15 cellular contexts compared by ENCODE assay signal in the genomic region with DNA sequence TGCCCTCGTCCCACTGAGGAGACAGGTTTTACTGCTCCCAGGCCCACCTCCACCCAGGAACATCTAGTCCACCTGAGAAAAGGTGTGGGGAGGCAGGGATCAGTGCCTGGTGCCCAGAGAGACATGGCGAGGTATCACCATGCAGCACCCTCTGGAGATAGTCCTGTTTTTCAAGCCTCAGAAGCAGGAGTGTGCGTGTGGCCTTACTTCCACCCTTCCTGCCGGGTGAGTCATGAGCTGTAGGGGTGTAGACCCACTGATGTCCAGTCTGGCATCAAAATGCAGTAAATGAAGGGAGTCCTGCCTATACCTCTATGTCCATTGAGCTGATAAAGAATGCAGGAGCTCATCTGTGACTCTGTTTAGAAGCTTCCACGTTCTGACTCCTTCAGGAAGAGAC. TPM values are rescaled to one million over a fixed set of nuclear protein-coding genes. Genes with fewer than 3 reads are reported as not detected.
DNase-seq lines count a peak whose midpoint lies in the region; ATAC-seq, FAIRE-seq and TF ChIP-seq lines count a peak whose summit lies in the region.
"Not testable (repeated sequence)": the region's sequence is repeated elsewhere in the genome, so short reads cannot be mapped to it uniquely, and the experiment has no call there.
"Had no signal": no experiment of that assay in that cellular context is flagged by ENCODE, and none has a peak within 500 bp of the region (broad histone marks: within the 10 kb centered on the region; RNA-seq: fewer than 3 reads in every experiment).

No MANE protein-coding gene starts in this region.

- H3K9me2 ChIP-seq in PC-3 (replicated peaks; ENCODE audit: low read length): not testable (repeated sequence)

- not testable (repeated sequence) for TF ChIP-seq RAD21 in A549 (conservative IDR thresholded peaks at IDR 0.05 in 1 of 2, IDR thresholded peaks at IDR 0.05 in 1 of 2)

- TF ChIP-seq EP300 in A549 (IDR thresholded peaks at IDR 0.05): not testable (repeated sequence)

- 92% methylated on average over 5 of the region's 5 CpGs for WGBS in A549 (ENCODE audit: missing lambda C conversion rate)

- H4K20me1 ChIP-seq in PC-3 (ENCODE audit: low read length): not testable (repeated sequence)

- not testable (repeated sequence) for TF ChIP-seq CTCF in A549 (IDR thresholded peaks at IDR 0.05); PC-3 (conservative IDR thresholded peaks at IDR 0.05; ENCODE audit: low read depth, low read length); epithelial cell of esophagus (IDR thresholded peaks at IDR 0.05; ENCODE audit: insufficient read depth, low read depth, low read length, missing control alignments); fibroblast of mammary gland (conservative IDR thresholded peaks at IDR 0.05; ENCODE audit: control insufficient read depth, insufficient read depth, low read depth, low read length)

- H3K9me3 ChIP-seq in A549; PC-3 (ENCODE audit: low read length): not testable (repeated sequence)

- H3K4me1 ChIP-seq in A549; PC-3 (ENCODE audit: insufficient read depth, low read length): not testable (repeated sequence)

- not testable (repeated sequence) for H3K27ac ChIP-seq in A549; PC-3 (ENCODE audit: low read length)

- not testable (repeated sequence) for H3K4me3 ChIP-seq in A549; PC-3 (ENCODE audit: low read length); epithelial cell of esophagus (ENCODE audit: low read length); fibroblast of mammary gland (ENCODE audit: control insufficient read depth, low read depth, low read length)

- not testable (repeated sequence) for H3K9ac ChIP-seq in PC-3 (ENCODE audit: low read length)

- POLR2A ChIA-PET in A549 (lab: Yijun Ruan, JAX); PC-3 (lab: Charles Lee; ENCODE audit: unreplicated experiment): not testable (repeated sequence)

- H3K4me2 ChIP-seq in A549; PC-3 (ENCODE audit: low read length): not testable (repeated sequence)

- CTCF ChIA-PET in A549 (lab: Yijun Ruan, JAX); PC-3 (lab: Charles Lee): not testable (repeated sequence)

- TF ChIP-seq POLR2A in A549 (IDR thresholded peaks at IDR 0.05; ENCODE audit: low read length): not testable (repeated sequence)

- FAIRE-seq in A549 (lab: Jason Lieb, UNC): not testable (repeated sequence)

- intact Hi-C loops in PC-3 (cut with micrococcal nuclease): not testable (repeated sequence)

- not testable (repeated sequence) for H3F3A ChIP-seq in PC-3 (ENCODE audit: low read length, unreplicated experiment)

- ATAC-seq in A549: peak; percentile 38 to 50; a peak in 3 of 6 replicates
- ATAC-seq in PC-3: peak; percentile 44

- not testable (repeated sequence) for H3K79me2 ChIP-seq in PC-3 (ENCODE audit: low read length)

- H3K27me3 ChIP-seq in PC-3 (ENCODE audit: low read length): not testable (repeated sequence)

- not testable (repeated sequence) for BruUV-seq in PC-3 (replicated peaks; lab: Mats Ljungman, UMichigan)

- H3K36me3 ChIP-seq in PC-3 (ENCODE audit: low read depth, low read length): not testable (repeated sequence)

- H2AFZ ChIP-seq in PC-3 (ENCODE audit: low read length): not testable (repeated sequence)

- not testable (repeated sequence) for DNase-seq in A549 (ENCODE audit: low read depth in 1 of 2, low spot score in 1 of 2)
- peak; percentile 26 for DNase-seq in ELR (ENCODE audit: low read depth)
- peak; percentile 44 for DNase-seq in M059J (ENCODE audit: low read depth)
- DNase-seq in PC-3: peak; percentile 7
- DNase-seq in amniotic epithelial cell (ENCODE audit: low read depth): peak; percentile 12
- peak; percentile 33 for DNase-seq in epithelial cell of esophagus (ENCODE audit: low read depth)
- DNase-seq in fibroblast of mammary gland (ENCODE audit: low read depth): peak; percentile 27
- peak; percentile 13 for DNase-seq in kidney tubule cell (ENCODE audit: low spot score)

RNA-seq across cellular contexts. Expression of gene IFNA1, which starts 9.1 kb away (rescaled TPM):
- polyA plus RNA-seq in A549 (2011; rRNA removed) (not detected in 2 replicates), A549 (2017; fragmentation: RNase III; extraction: RNeasy Plus Mini Kit Qiagen cat#74134 plus additional on column Dnase treatment) (not detected in 3 replicates)
- polyA plus RNA-seq in A549 (2012; cell fraction: cytosol; rRNA removed): not detected in 2 replicates
- polyA plus RNA-seq in A549 (2012; cell fraction: nucleus; rRNA removed): not detected in 2 replicates
- polyA minus RNA-seq in A549 (2011; rRNA and poly(A)+ RNA removed): not detected in 2 replicates
- not detected in 2 replicates for total RNA-seq in M059J (2014; rRNA removed; shearing (Covaris generic))
- total RNA-seq in PC-3 (2014; rRNA removed): not detected in 2 replicates
- total RNA-seq: CD4-positive, alpha-beta T cell; CD8-positive, alpha-beta memory T cell; GM12878; GM23338; H4; H9 had no signal
- polyA plus RNA-seq: CD14-positive monocyte; CD8-positive, alpha-beta memory T cell; GM12878; GM23338 had no signal

RNA-seq across cellular contexts. Expression of gene IFNE, which starts 32.8 kb away (rescaled TPM):
- 3.1 and 4.3 TPM in 2 replicates for polyA plus RNA-seq in A549 (2011; rRNA removed)
- polyA plus RNA-seq in A549 (2012; cell fraction: cytosol; rRNA removed): 0.13 and 0.20 TPM in 2 replicates
- 1.3 and 1.8 TPM in 2 replicates for polyA plus RNA-seq in A549 (2012; cell fraction: nucleus; rRNA removed)
- polyA plus RNA-seq in A549 (2017; fragmentation: RNase III; extraction: RNeasy Plus Mini Kit Qiagen cat#74134 plus additional on column Dnase treatment): 2.3 to 2.5 TPM (median 2.4 TPM) in 3 replicates
- polyA minus RNA-seq in A549 (2011; rRNA and poly(A)+ RNA removed): 1.4 and 2.9 TPM in 2 replicates
- total RNA-seq in M059J (2014; rRNA removed; shearing (Covaris generic)): 0.57 TPM in 1 of 2 replicates, not detected in the other
- 0.33 and 1.6 TPM in 2 replicates for total RNA-seq in PC-3 (2014; rRNA removed)
- total RNA-seq: CD4-positive, alpha-beta T cell; GM12878; H4; H9 had no signal
- polyA plus RNA-seq: CD14-positive monocyte; CD8-positive, alpha-beta memory T cell; GM12878; GM23338 had no signal

RNA-seq across cellular contexts. Expression of gene IFNA8, which starts 40.4 kb away (rescaled TPM):
- not detected in 2 replicates for polyA plus RNA-seq in A549 (2011; rRNA removed)
- not detected in 2 replicates for polyA plus RNA-seq in A549 (2012; cell fraction: cytosol; rRNA removed)
- polyA plus RNA-seq in A549 (2012; cell fraction: nucleus; rRNA removed): not detected in 2 replicates
- polyA plus RNA-seq in A549 (2017; fragmentation: RNase III; extraction: RNeasy Plus Mini Kit Qiagen cat#74134 plus additional on column Dnase treatment): not detected in 3 replicates
- not detected in 2 replicates for polyA minus RNA-seq in A549 (2011; rRNA and poly(A)+ RNA removed)
- not detected in 2 replicates for total RNA-seq in M059J (2014; rRNA removed; shearing (Covaris generic))
- total RNA-seq in PC-3 (2014; rRNA removed): not detected in 2 replicates
- total RNA-seq: CD4-positive, alpha-beta T cell; CD8-positive, alpha-beta memory T cell; GM12878; GM23338; H4; H9 had no signal
- polyA plus RNA-seq: CD14-positive monocyte; CD8-positive, alpha-beta memory T cell; GM12878; GM23338 had no signal
